Comparison of ENCODE assay signal across 19 cellular contexts in the genomic region with DNA sequence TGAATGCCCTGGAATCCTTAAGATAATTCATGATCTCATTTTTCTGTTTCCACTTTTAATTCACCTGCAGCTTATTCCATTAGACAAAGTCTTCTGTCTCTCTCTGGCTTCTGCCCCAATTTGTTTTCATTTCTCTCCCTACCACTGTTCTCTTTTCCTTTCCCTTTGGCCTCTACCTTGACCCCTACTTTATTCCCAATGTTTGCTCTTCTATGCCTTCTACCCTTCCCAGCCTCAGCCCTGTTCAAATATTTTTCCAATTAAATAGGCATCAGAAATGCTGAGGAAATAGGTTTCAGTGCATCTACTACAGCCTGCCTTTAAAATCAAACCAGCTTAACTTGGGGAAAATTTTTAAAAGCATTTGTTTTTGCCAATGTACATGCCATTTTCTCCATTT.
DNase-seq lines count a peak whose midpoint lies in the region; ATAC-seq, FAIRE-seq and TF ChIP-seq lines count a peak whose summit lies in the region.
"Had no signal": no experiment of that assay in that cellular context is flagged by ENCODE, and none has a peak within 500 bp of the region (broad histone marks: within the 10 kb centered on the region; RNA-seq: fewer than 3 reads in every experiment).

No MANE protein-coding gene starts in this region.

- no peak overlapping the region for H3K4me2 ChIP-seq in HepG2 (ENCODE audit: low read depth, low read length)

- H3K27me3 ChIP-seq in liver (ENCODE audit: control insufficient read depth in 4 of 4, insufficient read depth in 4 of 4, low read length in 3 of 4) (no peaks in the 10 kb centered on the region), HepG2 (ENCODE audit: control insufficient read depth in 1 of 2, insufficient read depth in 2 of 2, low read length in 2 of 2) (no peaks in the 10 kb centered on the region), suprapubic skin (no peaks in the 10 kb centered on the region)

- BruUV-seq in HepG2 (replicated peaks; lab: Mats Ljungman, UMichigan), result no TSS peak

- no peak for DNase-seq in HepG2 (ENCODE audit: low spot score)
- peak; percentile 6 for DNase-seq in HuH-7.5 (ENCODE audit: low spot score)
- DNase-seq in NCI-H69 (lab: John Stamatoyannopoulos, UW), result peak; percentile 62
- DNase-seq in left lobe of liver (ENCODE audit: low spot score), result no peak
- no peak for DNase-seq in stimulated activated CD4-positive, alpha-beta T cell treated with anti-CD3 and anti-CD28 coated beads, Interleukin-1b, Interleukin-23, amount 100 ng/mL, for 48 hours
- no peak for DNase-seq in suprapubic skin (ENCODE audit: low spot score in 2 of 2)
- DNase-seq in EL, result no peak
- DNase-seq: C1 segment of cervical spinal cord; Calu3; CD4-positive, alpha-beta memory T cell; COR-L47; DMS53; DMS79 treated with DMSO at 0.1 percent for 48 hours; H7; HCEC 1CT had no signal

- CTCF ChIA-PET in HepG2 (lab: Yijun Ruan, JAX; ENCODE audit: low intra/inter-chr PET ratio, low total read pairs), result no interaction called here

- H3K36me3 ChIP-seq in liver (ENCODE audit: control insufficient read depth in 4 of 4, insufficient read depth in 3 of 4, low read depth in 1 of 4, low read length in 3 of 4) (no peaks in the 10 kb centered on the region), HepG2 (replicated peaks in 1 of 2; ENCODE audit: control insufficient read depth in 1 of 2, insufficient read depth in 2 of 2, low read length in 2 of 2) (no peaks in the 10 kb centered on the region), suprapubic skin (no peaks in the 10 kb centered on the region)

- intact Hi-C loops in HepG2 (cut with micrococcal nuclease; ENCODE audit: unreplicated experiment), result no loop called here

- no peak overlapping the region for H3K9ac ChIP-seq in liver (ENCODE audit: low read depth in 1 of 2, low read length in 2 of 2)
- no peak overlapping the region for H3K9ac ChIP-seq in HepG2 (ENCODE audit: insufficient read depth, low read depth, low read length)

- H3K4me1 ChIP-seq in liver (ENCODE audit: control insufficient read depth in 4 of 4, insufficient read depth in 4 of 4, low read length in 3 of 4) (no peaks in the 10 kb centered on the region), HepG2 (ENCODE audit: insufficient read depth, low read length) (no peaks in the 10 kb centered on the region), suprapubic skin (no peaks in the 10 kb centered on the region)

- TF ChIP-seq RAD21 in liver (IDR thresholded peaks at IDR 0.05) (no peak), HepG2 (CRISPR knock-in tag; IDR thresholded peaks at IDR 0.05) (no peak)

- no peaks in the 10 kb centered on the region for H3K79me2 ChIP-seq in HepG2 (ENCODE audit: insufficient read depth, low read length)

- no peak overlapping the region for H3K4me3 ChIP-seq in liver (ENCODE audit: low read depth in 1 of 3, low read length in 3 of 3)
- no peak overlapping the region for H3K4me3 ChIP-seq in HepG2 (replicated peaks in 1 of 3; ENCODE audit: insufficient read depth in 1 of 3, low read depth in 2 of 3, low read length in 3 of 3)
- H3K4me3 ChIP-seq in suprapubic skin, result no peak overlapping the region

- ATAC-seq in HepG2 (no peak), left lobe of liver (peak; percentile 26)

- in situ Hi-C loops in HepG2 (cut with HindIII; ENCODE audit: extremely low pct_ligation_motif_present, low pct_unique_long_range_greater_than_20kb), result no loop called here

- TF ChIP-seq CTCF in liver (IDR thresholded peaks at IDR 0.05; ENCODE audit: low read depth, low read length, missing input control) (no peak), HepG2 (CRISPR knock-in tag; IDR thresholded peaks at IDR 0.05) (no peak), suprapubic skin (IDR thresholded peaks at IDR 0.05) (no peak)

- POLR2A ChIA-PET in HepG2 (lab: Yijun Ruan, JAX), result no interaction called here

- H3K9me3 ChIP-seq in liver (ENCODE audit: control insufficient read depth in 4 of 4, low read length in 3 of 4) (no peaks in the 10 kb centered on the region), HepG2 (ENCODE audit: low read length) (no peaks in the 10 kb centered on the region; the same call in 1 of the 2 replicates), suprapubic skin (no peaks in the 10 kb centered on the region)

- FAIRE-seq in HepG2 (lab: Jason Lieb, UNC), result no peak
- FAIRE-seq: G401.6, GM12892, H1 had no signal

- TF ChIP-seq POLR2A in HepG2 (IDR thresholded peaks at IDR 0.05; ENCODE audit: insufficient read depth in 1 of 2, low read depth in 2 of 2, low read length in 2 of 2), result no peak
- TF ChIP-seq POLR2A in suprapubic skin (IDR thresholded peaks at IDR 0.05), result no peak

- H2AFZ ChIP-seq in HepG2 (ENCODE audit: low read length), result no peak overlapping the region

- no peak overlapping the region for H3K27ac ChIP-seq in liver (ENCODE audit: low read depth in 1 of 2, low read length in 2 of 2)
- H3K27ac ChIP-seq in HepG2 (ENCODE audit: extremely low read length, insufficient read depth, low read length), result no peak overlapping the region
- H3K27ac ChIP-seq in suprapubic skin, result no peak overlapping the region

- H4K20me1 ChIP-seq in HepG2 (ENCODE audit: insufficient read depth, low read length), result no peaks in the 10 kb centered on the region

- TF ChIP-seq EP300 in HepG2 (IDR thresholded peaks at IDR 0.05; ENCODE audit: low read depth in 2 of 2, low read length in 2 of 2) (no peak), HepG2 (CRISPR knock-in tag; IDR thresholded peaks at IDR 0.05; ENCODE audit: borderline replicate concordance) (no peak), suprapubic skin (IDR thresholded peaks at IDR 0.05) (no peak)

TF ChIP-seq in liver, 16 proteins besides CTCF, POLR2A, EP300 and RAD21 (continues in another document):
- peak; percentile 30 for TF ChIP-seq SP1 (IDR thresholded peaks at IDR 0.05)
- TF ChIP-seq, protein P1, sequence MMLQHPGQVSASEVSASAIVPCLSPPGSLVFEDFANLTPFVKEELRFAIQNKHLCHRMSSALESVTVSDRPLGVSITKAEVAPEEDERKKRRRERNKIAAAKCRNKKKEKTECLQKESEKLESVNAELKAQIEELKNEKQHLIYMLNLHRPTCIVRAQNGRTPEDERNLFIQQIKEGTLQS (IDR thresholded peaks at IDR 0.05), result no peak
- peak in 1 of 2 donors; percentile 28 for TF ChIP-seq HNF4A (conservative IDR thresholded peaks at IDR 0.05)
- peak in 1 of 2 donors; percentile 45 for TF ChIP-seq RXRA (IDR thresholded peaks at IDR 0.05)
- TF ChIP-seq FOXA2 (IDR thresholded peaks at IDR 0.05), result no peak
- TF ChIP-seq, protein P2, sequence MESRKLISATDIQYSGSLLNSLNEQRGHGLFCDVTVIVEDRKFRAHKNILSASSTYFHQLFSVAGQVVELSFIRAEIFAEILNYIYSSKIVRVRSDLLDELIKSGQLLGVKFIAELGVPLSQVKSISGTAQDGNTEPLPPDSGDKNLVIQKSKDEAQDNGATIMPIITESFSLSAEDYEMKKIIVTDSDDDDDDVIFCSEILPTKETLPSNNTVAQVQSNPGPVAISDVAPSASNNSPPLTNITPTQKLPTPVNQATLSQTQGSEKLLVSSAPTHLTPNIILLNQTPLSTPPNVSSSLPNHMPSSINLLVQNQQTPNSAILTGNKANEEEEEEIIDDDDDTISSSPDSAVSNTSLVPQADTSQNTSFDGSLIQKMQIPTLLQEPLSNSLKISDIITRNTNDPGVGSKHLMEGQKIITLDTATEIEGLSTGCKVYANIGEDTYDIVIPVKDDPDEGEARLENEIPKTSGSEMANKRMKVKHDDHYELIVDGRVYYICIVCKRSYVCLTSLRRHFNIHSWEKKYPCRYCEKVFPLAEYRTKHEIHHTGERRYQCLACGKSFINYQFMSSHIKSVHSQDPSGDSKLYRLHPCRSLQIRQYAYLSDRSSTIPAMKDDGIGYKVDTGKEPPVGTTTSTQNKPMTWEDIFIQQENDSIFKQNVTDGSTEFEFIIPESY (IDR thresholded peaks at IDR 0.05), result no peak
- no peak for TF ChIP-seq HNF4G (IDR thresholded peaks at IDR 0.05)
- peak; percentile 21 for TF ChIP-seq NR2F2 (IDR thresholded peaks at IDR 0.05)
- TF ChIP-seq YY1 (IDR thresholded peaks at IDR 0.05), result no peak

TF ChIP-seq in HepG2, 621 proteins besides CTCF, POLR2A, EP300 and RAD21 (continues in another document):
- TF ChIP-seq ZNF343 (CRISPR knock-in tag; IDR thresholded peaks at IDR 0.05) (no peak), ETV6 (CRISPR knock-in tag; conservative IDR thresholded peaks at IDR 0.05) (no peak), ZBTB7A (CRISPR knock-in tag; IDR thresholded peaks at IDR 0.05) (no peak), SATB2 (CRISPR knock-in tag; IDR thresholded peaks at IDR 0.05) (no peak), MAFF (IDR thresholded peaks at IDR 0.05; ENCODE audit: low read depth, low read length) (no peak)
- TF ChIP-seq, protein P3, sequence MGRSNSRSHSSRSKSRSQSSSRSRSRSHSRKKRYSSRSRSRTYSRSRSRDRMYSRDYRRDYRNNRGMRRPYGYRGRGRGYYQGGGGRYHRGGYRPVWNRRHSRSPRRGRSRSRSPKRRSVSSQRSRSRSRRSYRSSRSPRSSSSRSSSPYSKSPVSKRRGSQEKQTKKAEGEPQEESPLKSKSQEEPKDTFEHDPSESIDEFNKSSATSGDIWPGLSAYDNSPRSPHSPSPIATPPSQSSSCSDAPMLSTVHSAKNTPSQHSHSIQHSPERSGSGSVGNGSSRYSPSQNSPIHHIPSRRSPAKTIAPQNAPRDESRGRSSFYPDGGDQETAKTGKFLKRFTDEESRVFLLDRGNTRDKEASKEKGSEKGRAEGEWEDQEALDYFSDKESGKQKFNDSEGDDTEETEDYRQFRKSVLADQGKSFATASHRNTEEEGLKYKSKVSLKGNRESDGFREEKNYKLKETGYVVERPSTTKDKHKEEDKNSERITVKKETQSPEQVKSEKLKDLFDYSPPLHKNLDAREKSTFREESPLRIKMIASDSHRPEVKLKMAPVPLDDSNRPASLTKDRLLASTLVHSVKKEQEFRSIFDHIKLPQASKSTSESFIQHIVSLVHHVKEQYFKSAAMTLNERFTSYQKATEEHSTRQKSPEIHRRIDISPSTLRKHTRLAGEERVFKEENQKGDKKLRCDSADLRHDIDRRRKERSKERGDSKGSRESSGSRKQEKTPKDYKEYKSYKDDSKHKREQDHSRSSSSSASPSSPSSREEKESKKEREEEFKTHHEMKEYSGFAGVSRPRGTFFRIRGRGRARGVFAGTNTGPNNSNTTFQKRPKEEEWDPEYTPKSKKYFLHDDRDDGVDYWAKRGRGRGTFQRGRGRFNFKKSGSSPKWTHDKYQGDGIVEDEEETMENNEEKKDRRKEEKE (IDR thresholded peaks at IDR 0.05), result no peak
- TF ChIP-seq, protein P4, sequence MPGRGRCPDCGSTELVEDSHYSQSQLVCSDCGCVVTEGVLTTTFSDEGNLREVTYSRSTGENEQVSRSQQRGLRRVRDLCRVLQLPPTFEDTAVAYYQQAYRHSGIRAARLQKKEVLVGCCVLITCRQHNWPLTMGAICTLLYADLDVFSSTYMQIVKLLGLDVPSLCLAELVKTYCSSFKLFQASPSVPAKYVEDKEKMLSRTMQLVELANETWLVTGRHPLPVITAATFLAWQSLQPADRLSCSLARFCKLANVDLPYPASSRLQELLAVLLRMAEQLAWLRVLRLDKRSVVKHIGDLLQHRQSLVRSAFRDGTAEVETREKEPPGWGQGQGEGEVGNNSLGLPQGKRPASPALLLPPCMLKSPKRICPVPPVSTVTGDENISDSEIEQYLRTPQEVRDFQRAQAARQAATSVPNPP (CRISPR knock-in tag; IDR thresholded peaks at IDR 0.05), result no peak

Comparison
In these comparisons a context has a peak if more than half of its experiments do, and no peak if none do; other contexts are left out.
1. DNase-seq: peak in HuH-7.5 (single experiment) and NCI-H69 (single experiment); none in HepG2 (single experiment), left lobe of liver (single experiment), stimulated activated CD4-positive, alpha-beta T cell treated with anti-CD3 and anti-CD28 coated beads, Interleukin-1b, Interleukin-23, amount 100 ng/mL, for 48 hours (single experiment), suprapubic skin (0 of 2) and EL (single experiment).